In the genomic region with DNA sequence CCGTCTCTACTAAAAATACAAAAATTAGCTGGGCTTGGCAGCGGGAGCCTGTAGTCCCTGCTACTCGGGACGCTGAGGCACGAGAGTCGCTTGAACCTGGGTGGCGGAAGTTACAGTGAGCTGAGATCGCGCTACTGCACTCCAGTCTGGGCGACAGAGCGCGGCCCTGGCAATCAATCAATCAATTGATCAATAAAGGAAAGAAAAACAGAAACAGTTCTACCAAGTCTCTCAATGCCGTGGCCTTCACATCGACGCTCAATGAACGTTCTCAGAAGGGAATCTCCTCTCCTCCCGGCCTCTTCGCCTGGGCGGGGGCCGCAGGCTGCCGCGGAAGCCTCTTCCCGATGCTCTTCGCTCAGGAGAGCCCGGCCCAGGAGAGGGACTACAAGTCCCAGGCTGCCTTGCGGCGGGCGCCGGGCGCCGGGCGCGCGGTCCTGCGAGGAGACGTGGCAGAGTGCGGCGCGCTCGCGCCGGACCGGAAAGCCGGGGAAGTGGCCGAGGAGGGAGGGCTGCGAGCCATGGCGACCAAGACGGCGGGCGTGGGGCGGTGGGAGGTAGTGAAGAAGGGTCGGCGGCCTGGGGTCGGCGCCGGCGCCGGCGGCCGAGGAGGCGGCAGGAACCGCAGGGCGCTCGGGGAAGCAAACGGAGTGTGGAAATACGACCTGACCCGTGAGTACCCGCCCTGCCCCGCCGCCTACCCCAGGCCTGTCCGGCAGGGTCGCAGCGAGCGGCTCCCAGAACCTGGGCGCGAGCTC, we compare ENCODE assay signal across 8 cellular contexts. TPM values are rescaled to one million over a fixed set of nuclear protein-coding genes. Genes with fewer than 3 reads are reported as not detected.
DNase-seq lines count a peak whose midpoint lies in the region; TF ChIP-seq lines count a peak whose summit lies in the region.

Gene TMEM214, plus strand, starts transcription at position 471 of the 758 bp plus-strand sequence. Its CDS starts 51 bp downstream, at position 522.

- H3K27ac ChIP-seq in MM.1S (ENCODE audit: low read length) (peak within 1 kb of the TSS; percentile 25; the same call in 1 of the 2 replicates), testis (peak within 1 kb of the TSS; percentile 61 to 76)

- intact Hi-C loops in activated naive CD4-positive, alpha-beta T cell treated with anti-CD3 and anti-CD28 coated beads for 36 hours (cut with micrococcal nuclease) = loop anchor here (1.0 to 5.0 kb wide), 6 partner anchors 18 to 248 kb away; partner anchors contain the start of genes KHK and OST4
- intact Hi-C loops in testis (cut with DNase I; ENCODE audit: low total_unique reads) = no loop called here

- no peaks in the 10 kb centered on the region for H3K27me3 Mint-ChIP-seq in activated naive CD4-positive, alpha-beta T cell treated with anti-CD3 and anti-CD28 coated beads for 36 hours (ENCODE audit: low read depth)

- peak within 1 kb of the TSS; percentile 81 for H3K4me3 ChIP-seq in HAP-1
- H3K4me3 ChIP-seq in MM.1S (ENCODE audit: low read length) = peak within 1 kb of the TSS; percentile 94
- peak within 1 kb of the TSS; percentile 74 to 80 for H3K4me3 ChIP-seq in testis

- DNase-seq in GM03348 (ENCODE audit: low spot score) = peak; percentile 96
- DNase-seq in HAP-1 (ENCODE audit: low spot score in 2 of 2) = peak; percentile 80 to 92
- peak; percentile 81 for DNase-seq in MM.1S
- peak; percentile 82 for DNase-seq in SK-N-DZ (ENCODE audit: low spot score)
- DNase-seq in activated naive CD4-positive, alpha-beta T cell treated with anti-CD3 and anti-CD28 coated beads for 36 hours = peak; percentile 83
- peak; percentile 77 for DNase-seq in globus pallidus (ENCODE audit: low spot score)
- peak; percentile 79 for DNase-seq in occipital lobe (lab: John Stamatoyannopoulos, UW)
- peak; percentile 95 for DNase-seq in testis

- H3K4me2 ChIP-seq in MM.1S (ENCODE audit: low read depth, low read length) = peak within 1 kb of the TSS; percentile 92

- peak within 1 kb of the TSS; percentile 86 for H3K9ac ChIP-seq in MM.1S (ENCODE audit: low read length)

- CTCF ChIA-PET in activated naive CD4-positive, alpha-beta T cell treated with anti-CD3 and anti-CD28 coated beads for 36 hours (lab: Charles Lee) = interaction anchor here (0.9 to 1.8 kb wide), 6 partner anchors 13 to 187 kb away, joined by 3 to 6 read pairs (median 4); partner anchors contain the start of gene KHK

- WGBS in testis, 2 donors = 0 to 1% methylated on average over 35 to 76 of the region's 76 CpGs

- H3F3A ChIP-seq in MM.1S (ENCODE audit: insufficient read depth, low read length) = no peaks in the 10 kb centered on the region

- peak within 1 kb of the TSS; percentile 99 for H2AFZ ChIP-seq in MM.1S (ENCODE audit: low read length)

- peaks cover 35% of the 10 kb centered on the region for H3K4me1 Mint-ChIP-seq in activated naive CD4-positive, alpha-beta T cell treated with anti-CD3 and anti-CD28 coated beads for 36 hours (ENCODE audit: low read depth)

- H3K4me1 ChIP-seq in HAP-1 = no peaks in the 10 kb centered on the region; the same call in 1 of the 2 replicates
- H3K4me1 ChIP-seq in MM.1S (ENCODE audit: low read length) = peaks cover 5% of the 10 kb centered on the region
- peaks cover 12% of the 10 kb centered on the region for H3K4me1 ChIP-seq in testis

- peaks cover 17% of the 10 kb centered on the region for H3K36me3 Mint-ChIP-seq in activated naive CD4-positive, alpha-beta T cell treated with anti-CD3 and anti-CD28 coated beads for 36 hours (ENCODE audit: low read depth)

- in situ Hi-C loops in HAP-1 (cut with MboI; ENCODE audit: low sequenced_read_pairs) = no loop called here

- no peaks in the 10 kb centered on the region for H3K9me2 ChIP-seq in MM.1S (replicated peaks; ENCODE audit: insufficient read depth, low read length)

- no peaks in the 10 kb centered on the region for H4K20me1 ChIP-seq in MM.1S (ENCODE audit: insufficient read depth, low read length)

- H3K27me3 ChIP-seq in HAP-1 (ENCODE audit: low read depth) (no peaks in the 10 kb centered on the region), MM.1S (replicated peaks; ENCODE audit: insufficient read depth, low read length) (no peaks in the 10 kb centered on the region), testis (no peaks in the 10 kb centered on the region)

- peak within 1 kb of the TSS; percentile 77 for H3K27ac Mint-ChIP-seq in activated naive CD4-positive, alpha-beta T cell treated with anti-CD3 and anti-CD28 coated beads for 36 hours

- H3K9me3 Mint-ChIP-seq in activated naive CD4-positive, alpha-beta T cell treated with anti-CD3 and anti-CD28 coated beads for 36 hours = no peaks in the 10 kb centered on the region

- H3K4me3 Mint-ChIP-seq in activated naive CD4-positive, alpha-beta T cell treated with anti-CD3 and anti-CD28 coated beads for 36 hours = peak within 1 kb of the TSS; percentile 94

- H3K36me3 ChIP-seq in HAP-1 (replicated peaks) = peaks cover 38% of the 10 kb centered on the region
- peaks cover 6% of the 10 kb centered on the region for H3K36me3 ChIP-seq in MM.1S (replicated peaks; ENCODE audit: insufficient read depth, low read length)
- no peaks in the 10 kb centered on the region for H3K36me3 ChIP-seq in testis (ENCODE audit: low read depth, missing control alignments)

- peaks cover 45% of the 10 kb centered on the region for H3K79me2 ChIP-seq in MM.1S (ENCODE audit: low read length)

- H3K9me3 ChIP-seq in HAP-1 (no peaks in the 10 kb centered on the region), MM.1S (replicated peaks; ENCODE audit: insufficient read depth, low read length) (no peaks in the 10 kb centered on the region), testis (no peaks in the 10 kb centered on the region)

- TF ChIP-seq CTCF in MM.1S (IDR thresholded peaks at IDR 0.05; ENCODE audit: low read length) (no peak), testis (IDR thresholded peaks at IDR 0.05) (no peak)

- TF ChIP-seq POLR2A in testis (IDR thresholded peaks at IDR 0.05) = no peak

RNA-seq across cellular contexts. Expression of gene TMEM214, which starts in this region (rescaled TPM):
- 16.1 and 16.3 TPM in 2 replicates for polyA plus RNA-seq in SK-N-DZ (2014; cell fraction: cytosol; rRNA removed)
- 40.5 and 66.8 TPM in 2 replicates for polyA plus RNA-seq in SK-N-DZ (2014; cell fraction: nucleus; rRNA removed)
- 10 to 100 TPM; 38.3 to 41.3 TPM for total RNA-seq in activated naive CD4-positive, alpha-beta T cell treated with anti-CD3 and anti-CD28 coated beads for 36 hours
- 7.8 TPM for total RNA-seq in occipital lobe
- total RNA-seq in testis = 10 to 100 TPM; 64.8 to 73.9 TPM
- polyA plus RNA-seq in testis (ENCODE audit: insufficient read depth, low read depth, low replicate concordance) = 81.9 TPM

Comparison
In these comparisons a context has a peak if more than half of its experiments do, and no peak if none do; other contexts are left out.
1. Peak in every context shown above with its lines: DNase-seq, H3K4me3 ChIP-seq and H3K27ac ChIP-seq.